ENCODE assay signal across 23 cellular contexts in the genomic region with DNA sequence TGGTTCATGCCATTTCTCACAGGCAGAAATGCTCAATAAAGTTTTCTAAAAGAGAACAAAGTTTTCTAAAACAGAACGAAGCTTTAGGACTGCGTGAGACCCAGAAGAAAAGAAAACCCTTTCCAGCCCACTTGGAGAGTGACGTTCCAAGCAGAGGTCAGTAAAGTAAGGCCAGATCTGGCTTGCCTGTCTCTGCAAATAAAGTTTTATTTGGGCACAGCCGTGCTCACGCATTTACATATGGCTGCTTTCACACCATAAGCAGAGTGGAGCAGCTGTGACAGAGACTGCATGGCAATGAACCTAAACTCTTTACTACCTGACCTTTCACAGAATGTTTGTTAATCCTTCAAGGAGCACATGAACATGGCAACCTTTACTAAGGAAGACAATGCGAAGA. TPM values are rescaled to one million over a fixed set of nuclear protein-coding genes. Genes with fewer than 3 reads are reported as not detected.
DNase-seq lines count a peak whose midpoint lies in the region; ATAC-seq, FAIRE-seq and TF ChIP-seq lines count a peak whose summit lies in the region.
"Had no signal": no experiment of that assay in that cellular context is flagged by ENCODE, and none has a peak within 500 bp of the region (broad histone marks: within the 10 kb centered on the region; RNA-seq: fewer than 3 reads in every experiment).

No MANE protein-coding gene starts in this region.

- no peaks in the 10 kb centered on the region for H3K36me3 ChIP-seq in DND-41 (ENCODE audit: insufficient read depth, low read length)
- H3K36me3 ChIP-seq: BE2C had no signal

- H3K36me3 Mint-ChIP-seq in brain (peaks cover 27% of the 10 kb centered on the region), osteocyte (ENCODE audit: unreplicated experiment) (peaks cover 4% of the 10 kb centered on the region)

- H3K4me1 Mint-ChIP-seq in brain, result peaks cover 85% of the 10 kb centered on the region
- peaks cover 67% of the 10 kb centered on the region for H3K4me1 Mint-ChIP-seq in osteocyte (ENCODE audit: unreplicated experiment)

- POLR2A ChIA-PET in RWPE1 (lab: Yijun Ruan, JAX; ENCODE audit: low non-redundant PET), result no interaction called here

- no peak overlapping the region for H3K9ac ChIP-seq in DND-41 (ENCODE audit: low read depth, low read length)
- H3K9ac ChIP-seq: SK-N-SH had no signal

- no peak overlapping the region for H3K4me2 ChIP-seq in DND-41 (ENCODE audit: insufficient read depth, low read length)
- H3K4me2 ChIP-seq: A549, SK-N-SH had no signal

- ATAC-seq in DND-41 (ENCODE audit: insufficient read depth, low read depth), result no peak

- FAIRE-seq in frontal cortex (lab: Jason Lieb, UNC), result no peak
- FAIRE-seq: A549, GM12892, H1 had no signal

- peaks cover 2% of the 10 kb centered on the region for H3K27me3 Mint-ChIP-seq in brain
- no peaks in the 10 kb centered on the region for H3K27me3 Mint-ChIP-seq in osteocyte (ENCODE audit: unreplicated experiment)
- H3K27me3 Mint-ChIP-seq: CD4-positive, CD25-positive, alpha-beta regulatory T cell had no signal

- H3K27me3 ChIP-seq in DND-41 (ENCODE audit: insufficient read depth, low read length, poor library complexity), result no peaks in the 10 kb centered on the region
- H3K27me3 ChIP-seq: BE2C had no signal

- peaks cover 49% of the 10 kb centered on the region for H3K4me1 ChIP-seq in DND-41 (ENCODE audit: insufficient read depth, low read length)

- no peaks in the 10 kb centered on the region for H3K9me3 ChIP-seq in DND-41 (ENCODE audit: insufficient read depth, low read length, severe bottlenecking)
- H3K9me3 ChIP-seq: A549, BE2C, SK-N-SH had no signal

- DNase-seq in DND-41 (no peak), RWPE1 (ENCODE audit: low spot score) (no peak), osteocyte (ENCODE audit: extremely low spot score, unreplicated experiment) (peak; percentile 36), frontal cortex (ENCODE audit: low spot score in 2 of 2) (no peak), mesenteric fat pad (ENCODE audit: low spot score) (no peak), NCI-H2227 (lab: John Stamatoyannopoulos, UW; ENCODE audit: unreplicated experiment) (no peak), pons (ENCODE audit: low spot score) (no peak)
- DNase-seq: BE2C; CD4-positive, CD25-positive, alpha-beta regulatory T cell; KG1; NCI-H1092 treated with DMSO at 0.1 percent for 48 hours; NCI-H1436 treated with DMSO at 0.1 percent for 48 hours; NCI-H1930; NCI-H226; NCI-H510A treated with DMSO at 0.1 percent for 48 hours; NCI-H82; SHP77 treated with DMSO at 0.1 percent for 48 hours; SK-N-SH had no signal

- no peaks in the 10 kb centered on the region for H3K79me2 ChIP-seq in DND-41 (ENCODE audit: insufficient read depth, low read length)

- H3K27ac ChIP-seq in DND-41 (ENCODE audit: low read length) (peak overlapping the region; percentile 85), RWPE1 (peak overlapping the region; percentile 65)
- H3K27ac ChIP-seq: A549, HL-60 had no signal

- H3K4me3 Mint-ChIP-seq in brain (no peak overlapping the region), osteocyte (ENCODE audit: unreplicated experiment) (no peak overlapping the region)
- H3K4me3 Mint-ChIP-seq: CD4-positive, CD25-positive, alpha-beta regulatory T cell had no signal

- TF ChIP-seq CTCF in DND-41 (IDR thresholded peaks at IDR 0.05; ENCODE audit: borderline replicate concordance, extremely low read depth, low read length, poor library complexity, severe bottlenecking), result no peak
- no peak for TF ChIP-seq CTCF in RWPE1 (conservative IDR thresholded peaks at IDR 0.05; ENCODE audit: low read depth)
- no peak for TF ChIP-seq CTCF in brain (conservative IDR thresholded peaks at IDR 0.05)
- TF ChIP-seq CTCF in osteocyte (IDR thresholded peaks at IDR 0.05), result no peak

- H3K4me3 ChIP-seq in DND-41 (ENCODE audit: low read depth in 1 of 2, low read length in 2 of 2), result no peak overlapping the region
- H3K4me3 ChIP-seq: A549 had no signal

- H3K9me3 Mint-ChIP-seq in brain (peaks cover 0 to 3% (median 0%) of the 10 kb centered on the region in 5 experiments), osteocyte (ENCODE audit: unreplicated experiment) (no peaks in the 10 kb centered on the region)
- H3K9me3 Mint-ChIP-seq: CD4-positive, CD25-positive, alpha-beta regulatory T cell had no signal

- H4K20me1 ChIP-seq in DND-41 (ENCODE audit: insufficient read depth, low read length), result no peaks in the 10 kb centered on the region

- peak overlapping the region in 3 of 5 experiments; percentile 24 to 84 (median 42) for H3K27ac Mint-ChIP-seq in brain
- no peak overlapping the region for H3K27ac Mint-ChIP-seq in osteocyte (ENCODE audit: unreplicated experiment)

- CTCF ChIA-PET in RWPE1 (lab: Yijun Ruan, JAX), result interaction anchor here (0.6 kb wide), 1 partner anchor 618 kb away, joined by 5 read pairs; no protein-coding TSS in a partner anchor

- no peak overlapping the region for H2AFZ ChIP-seq in DND-41 (ENCODE audit: low read depth, low read length)

RNA-seq across cellular contexts. Expression of a gene that starts 23.6 kb away (rescaled TPM):
- polyA plus RNA-seq in brain (ENCODE audit: insufficient read depth, low read depth, low replicate concordance), result 33.7 TPM
- total RNA-seq in osteocyte (49.1 and 52.3 TPM in 2 replicates), frontal cortex (10.6 TPM), mesenteric fat pad (97.3 TPM)
